In the genomic region with DNA sequence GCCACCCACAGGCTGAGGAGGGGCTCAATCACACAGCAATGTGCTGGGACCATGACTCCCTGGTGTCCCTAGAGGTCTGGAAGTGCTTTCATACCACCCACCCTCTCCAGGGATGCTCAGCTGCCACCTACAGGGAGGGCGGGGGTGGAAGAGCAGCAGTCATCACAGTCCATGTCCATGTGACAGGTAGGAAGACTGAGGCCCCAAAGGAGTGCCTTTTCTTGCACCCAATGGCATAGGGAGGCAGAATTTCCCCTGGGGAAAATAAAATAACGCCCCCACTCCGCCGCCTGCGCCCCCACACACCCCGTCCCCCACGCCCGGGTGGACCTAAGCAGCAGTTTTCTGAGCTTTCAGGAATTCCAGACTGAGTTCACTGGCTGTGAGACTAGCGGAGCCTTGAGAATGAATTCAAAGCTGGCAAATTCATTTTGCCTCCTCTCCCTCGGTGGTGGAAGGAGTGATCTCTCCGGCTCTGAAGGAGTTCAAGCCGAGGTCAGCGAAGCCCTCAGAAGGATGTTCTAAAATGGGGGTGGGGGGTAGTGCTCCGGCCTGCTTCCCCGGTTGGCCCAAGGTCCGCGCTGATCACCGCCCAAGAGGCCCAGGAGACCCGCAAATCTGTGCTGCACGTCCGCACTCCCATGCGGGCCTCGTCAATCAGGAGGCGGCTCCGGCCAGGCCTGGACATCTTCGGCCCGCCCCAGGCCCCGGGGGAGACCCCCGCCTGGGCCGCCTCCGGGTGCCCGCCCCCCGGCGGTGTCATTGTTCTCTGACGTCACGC, we compare ENCODE assay signal across 8 cellular contexts. TPM values are rescaled to one million over a fixed set of nuclear protein-coding genes. Genes with fewer than 3 reads are reported as not detected.
DNase-seq lines count a peak whose midpoint lies in the region; ATAC-seq and TF ChIP-seq lines count a peak whose summit lies in the region.

No MANE protein-coding gene starts in this region.

- TF ChIP-seq CTCF in KMS-11 (conservative IDR thresholded peaks at IDR 0.05; ENCODE audit: low read depth, low read length) (no peak), heart left ventricle (IDR thresholded peaks at IDR 0.05) (peak in 6 of 12 donors; percentile 7 to 44 (median 28))

- 9 to 37% (median 14%) methylated on average over 9 to 36 of the region's 36 CpGs for WGBS in heart left ventricle, 4 donors

- ATAC-seq in heart left ventricle = peak in 3 of 4 donors; percentile 2 to 10 (median 9)
- ATAC-seq in GM18858 (IDR thresholded peaks at IDR 0.05; ENCODE audit: unreplicated experiment) = no peak

- no peaks in the 10 kb centered on the region for H3K79me2 ChIP-seq in KMS-11 (ENCODE audit: insufficient read depth, low read depth)

- H3K9ac ChIP-seq in KMS-11 = no peak overlapping the region; the same call in 1 of the 2 replicates

- intact Hi-C loops in heart left ventricle (cut with DNase I) = loop anchor here in 7 of 10 donors (2.0 to 10.0 kb wide), 16 partner anchors 89 to 1022 kb away; no protein-coding TSS in a partner anchor

- no peaks in the 10 kb centered on the region for H3K36me3 Mint-ChIP-seq in activated T-cell treated with anti-CD3 and anti-CD28 coated beads, Interleukin-2, amount 50 U/mL, for 24 hours (ENCODE audit: low read depth)

- peak overlapping the region; percentile 48 for H3K4me3 Mint-ChIP-seq in activated T-cell treated with anti-CD3 and anti-CD28 coated beads, Interleukin-2, amount 50 U/mL, for 24 hours

- H3K36me3 ChIP-seq in KMS-11 (ENCODE audit: insufficient read depth) (no peaks in the 10 kb centered on the region), heart left ventricle (no peaks in the 10 kb centered on the region)

- peak overlapping the region; percentile 36; the same call in 1 of the 2 replicates for H3K4me2 ChIP-seq in KMS-11

- H2AFZ ChIP-seq in KMS-11 (ENCODE audit: low read depth) = peak overlapping the region; percentile 52; the same call in 1 of the 2 replicates

- H3K27ac ChIP-seq in KMS-11 (no peak overlapping the region), heart left ventricle (peak overlapping the region; percentile 23 to 100 (median 97))

- no peaks in the 10 kb centered on the region for H4K20me1 ChIP-seq in KMS-11 (ENCODE audit: insufficient read depth)

- H3K27me3 ChIP-seq in KMS-11 (ENCODE audit: insufficient read depth, low read depth) = peaks cover 14% of the 10 kb centered on the region; the same call in 1 of the 2 replicates
- H3K27me3 ChIP-seq in heart left ventricle = no peaks in the 10 kb centered on the region

- no peaks in the 10 kb centered on the region for H3K9me3 ChIP-seq in heart left ventricle

- TF ChIP-seq POLR2A in heart left ventricle (IDR thresholded peaks at IDR 0.05) = no peak

- H3K9me3 Mint-ChIP-seq in activated T-cell treated with anti-CD3 and anti-CD28 coated beads, Interleukin-2, amount 50 U/mL, for 24 hours = no peaks in the 10 kb centered on the region

- peak; percentile 43 for DNase-seq in NCI-H2171 treated with DMSO at 0.1 percent for 48 hours (lab: John Stamatoyannopoulos, UW)
- no peak for DNase-seq in NCI-H2171 (lab: John Stamatoyannopoulos, UW)
- no peak for DNase-seq in activated T-cell treated with anti-CD3 and anti-CD28 coated beads, Interleukin-2, amount 50 U/mL, for 24 hours
- DNase-seq in heart left ventricle = peak in 1 of 5 donors; percentile 86
- peak; percentile 53 for DNase-seq in putamen (ENCODE audit: low spot score)
- DNase-seq in ecto neural progenitor cell (ENCODE audit: low spot score) = no peak

- H3K4me3 ChIP-seq in KMS-11 (IDR thresholded peaks at IDR 0.05; ENCODE audit: insufficient read depth, low read depth, low read length) (peak overlapping the region; percentile 54), heart left ventricle (peak overlapping the region; percentile 16 to 99 (median 91))

- H3K4me1 Mint-ChIP-seq in activated T-cell treated with anti-CD3 and anti-CD28 coated beads, Interleukin-2, amount 50 U/mL, for 24 hours (ENCODE audit: low read depth) = peaks cover 50% of the 10 kb centered on the region

- H3K4me1 ChIP-seq in KMS-11 (ENCODE audit: low read depth, poor library complexity, severe bottlenecking) (peaks cover 5% of the 10 kb centered on the region), heart left ventricle (peaks cover 0 to 31% (median 20%) of the 10 kb centered on the region in 12 donors)

- no peak overlapping the region for H3K27ac Mint-ChIP-seq in activated T-cell treated with anti-CD3 and anti-CD28 coated beads, Interleukin-2, amount 50 U/mL, for 24 hours

- peaks cover 8% of the 10 kb centered on the region for H3K27me3 Mint-ChIP-seq in activated T-cell treated with anti-CD3 and anti-CD28 coated beads, Interleukin-2, amount 50 U/mL, for 24 hours

RNA-seq across cellular contexts. Expression of a gene that starts 2.1 kb away (rescaled TPM):
- total RNA-seq in heart left ventricle = 10 to 100 TPM; 39.8 to 75.4 (median 50.5) TPM
- 10 to 100 TPM; 19.7 to 45.7 TPM for polyA plus RNA-seq in heart left ventricle

Comparison
In these comparisons a context has a peak if more than half of its experiments do, and no peak if none do; other contexts are left out.
1. DNase-seq: peak in NCI-H2171 treated with DMSO at 0.1 percent for 48 hours (single experiment) and putamen (single experiment); none in NCI-H2171 (single experiment), activated T-cell treated with anti-CD3 and anti-CD28 coated beads, Interleukin-2, amount 50 U/mL, for 24 hours (single experiment) and ecto neural progenitor cell (single experiment).